In the genomic region with DNA sequence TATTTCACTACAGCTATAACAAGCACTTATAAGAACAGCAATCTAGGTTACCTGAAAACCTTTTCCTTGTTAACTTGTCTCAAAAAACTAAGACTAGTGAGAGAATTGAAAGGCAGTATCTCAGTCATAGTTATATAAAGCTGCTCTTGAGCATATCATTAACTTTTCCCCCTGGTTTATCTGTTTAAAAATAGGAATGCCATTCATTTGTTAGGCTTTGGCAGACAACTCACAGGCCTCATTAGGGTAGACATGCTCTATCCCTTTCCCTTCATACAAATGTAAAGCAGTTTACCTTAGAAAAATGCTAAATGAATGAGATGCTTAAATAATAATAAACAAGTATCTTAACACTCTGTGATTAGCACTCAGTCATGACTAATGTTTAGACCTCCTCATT, we compare ENCODE assay signal across 19 cellular contexts.
"Had no signal": no experiment of that assay in that cellular context is flagged by ENCODE, and none has a peak within 500 bp of the region (broad histone marks: within the 10 kb centered on the region; RNA-seq: fewer than 3 reads in every experiment).

No MANE protein-coding gene starts in this region.

- H3K79me2 ChIP-seq: parathyroid adenoma had no signal

- H3K27ac ChIP-seq: left lung, parathyroid adenoma, psoas muscle, sigmoid colon, skin epidermis, testis, tibial nerve had no signal

- H3K36me3 ChIP-seq: heart right ventricle, left lung, sigmoid colon, tibial nerve had no signal

- H3K9ac ChIP-seq: parathyroid adenoma had no signal

- H3K4me1 ChIP-seq: left lung, parathyroid adenoma, psoas muscle, sigmoid colon, testis, tibial nerve had no signal

- ATAC-seq: esophagus mucosa; left lung; psoas muscle; stimulated activated naive B cell treated with anti-CD40 and anti-IgM and Interleukin-4, amounts not matched to agents 10 μg/mL and 1 μg/mL and 100 μg/mL, for 72 hours; stimulated activated naive CD8-positive, alpha-beta T cell treated with anti-CD3 and anti-CD28 coated beads, Interleukin-15, amount 100 ng/mL, for 72 hours had no signal

- H3K9me3 ChIP-seq: psoas muscle, sigmoid colon, testis had no signal

- H3K4me3 ChIP-seq: heart right ventricle, left lung, lung, psoas muscle, sigmoid colon, skin epidermis, testis, tibial nerve had no signal

- H3K27me3 ChIP-seq: heart right ventricle, left lung, sigmoid colon, testis, tibial nerve had no signal

- DNase-seq: effector memory CD4-positive, alpha-beta T cell; heart right ventricle; hypothalamus; islet precursor cell; left lung; mesenchymal stem cell; naive B cell; psoas muscle; sigmoid colon; stimulated activated CD4-positive, alpha-beta T cell treated with anti-CD3 and anti-CD28 coated beads, Interleukin-2, amount 100 ng/mL, for 24 hours; stimulated activated CD4-positive, alpha-beta T cell treated with anti-CD3 and anti-CD28 coated beads, Interleukin-4, amount 100 ng/mL, for 4 hours; stimulated activated naive B cell treated with anti-CD40 and anti-IgM and Interleukin-4, amounts not matched to agents 10 μg/mL and 1 μg/mL and 100 μg/mL, for 72 hours; stimulated activated naive CD8-positive, alpha-beta T cell treated with anti-CD3 and anti-CD28 coated beads, Interleukin-15, amount 100 ng/mL, for 72 hours; testis had no signal
